Comparison of ENCODE assay signal across 17 cellular contexts in genomic region chr22:24001314-24001713, GRCh38. TPM values are rescaled to one million over a fixed set of nuclear protein-coding genes. Genes with fewer than 3 reads are reported as not detected.
A peak's percentile ranks its signal among the peaks of the same experiment; 100 is the strongest.
DNase-seq lines count a peak whose midpoint lies in the region; ATAC-seq, FAIRE-seq and TF ChIP-seq lines count a peak whose summit lies in the region.
"Had no signal": no experiment of that assay in that cellular context is flagged by ENCODE, and none has a peak within 500 bp of the region (broad histone marks: within the 10 kb centered on the region; RNA-seq: fewer than 3 reads in every experiment).

No MANE protein-coding gene starts in this region.

- H3K36me3 ChIP-seq in H7 (replicated peaks; ENCODE audit: control insufficient read depth, insufficient read depth, low read length) (no peaks in the 10 kb centered on the region), GM12878 (ENCODE audit: control insufficient read depth in 2 of 2, insufficient read depth in 2 of 2, low read length in 1 of 2) (no peaks in the 10 kb centered on the region)
- H3K36me3 ChIP-seq: HAP-1 had no signal

- in situ Hi-C loops in GM12878 (cut with MboI): no loop called here

- H4K20me1 ChIP-seq in GM12878 (ENCODE audit: control insufficient read depth, insufficient read depth): no peaks in the 10 kb centered on the region

- peak; percentile 49 for FAIRE-seq in GM12878 (lab: Jason Lieb, UNC)

- no peaks in the 10 kb centered on the region; the same call in 1 of the 2 replicates for H3K27me3 ChIP-seq in H7 (ENCODE audit: control insufficient read depth, insufficient read depth, low read length)
- no peaks in the 10 kb centered on the region for H3K27me3 ChIP-seq in GM12878 (replicated peaks in 1 of 2; ENCODE audit: control insufficient read depth in 2 of 2, insufficient read depth in 2 of 2, low read length in 1 of 2)

- no peaks in the 10 kb centered on the region for H3K27me3 Mint-ChIP-seq in activated T-cell treated with anti-CD3 and anti-CD28 coated beads, Interleukin-2, amount 50 U/mL, for 72 hours (ENCODE audit: low read depth)

- no peaks in the 10 kb centered on the region for H3K9me3 Mint-ChIP-seq in activated T-cell treated with anti-CD3 and anti-CD28 coated beads, Interleukin-2, amount 50 U/mL, for 72 hours

- CTCF ChIA-PET in GM12878 (lab: Yijun Ruan, JAX): interaction anchor here (0.7 kb wide), 1 partner anchor 107 kb away, joined by 3 read pairs; the partner anchor contains the start of gene MIF

- no peaks in the 10 kb centered on the region for H3K9me3 ChIP-seq in GM12878 (replicated peaks; ENCODE audit: control insufficient read depth, insufficient read depth, low read length)
- H3K9me3 ChIP-seq: HAP-1 had no signal

- no peak for TF ChIP-seq EP300 in GM12878 (IDR thresholded peaks at IDR 0.05; ENCODE audit: borderline replicate concordance in 1 of 2, control insufficient read depth in 1 of 2, low read depth in 2 of 2, low read length in 2 of 2)

- H3K4me3 ChIP-seq in H7 (ENCODE audit: insufficient read depth, low read depth, low read length) (no peak overlapping the region), GM12878 (no peak overlapping the region)
- H3K4me3 ChIP-seq: HAP-1 had no signal

- no peak overlapping the region for H2AFZ ChIP-seq in GM12878 (ENCODE audit: control insufficient read depth, low read depth, low read length)

- H3K4me1 ChIP-seq in GM12878 (ENCODE audit: control insufficient read depth, insufficient read depth, low read length): no peaks in the 10 kb centered on the region
- H3K4me1 ChIP-seq: HAP-1 had no signal

- no peak overlapping the region for H3K27ac ChIP-seq in GM12878 (ENCODE audit: control insufficient read depth, insufficient read depth)

- SMC1A ChIA-PET in GM12878 (lab: Charles Lee; ENCODE audit: uncharacterized antibody, unreplicated experiment): no interaction called here

- H3K27ac Mint-ChIP-seq in activated T-cell treated with anti-CD3 and anti-CD28 coated beads, Interleukin-2, amount 50 U/mL, for 72 hours: no peak overlapping the region

- peak; percentile 10 for DNase-seq in AG08396 (ENCODE audit: low spot score)
- DNase-seq in H7: peak; percentile 91
- no peak for DNase-seq in GM12878 (ENCODE audit: low read depth, low spot score)
- peak; percentile 67 for DNase-seq in iPS-NIHi7 (ENCODE audit: extremely low spot score)
- DNase-seq in activated T-cell treated with anti-CD3 and anti-CD28 coated beads, Interleukin-2, amount 50 U/mL, for 72 hours: no peak
- no peak for DNase-seq in NCI-H446 (lab: John Stamatoyannopoulos, UW)
- DNase-seq in NCI-H2029 treated with DMSO at 0.1 percent for 48 hours (lab: John Stamatoyannopoulos, UW): no peak
- DNase-seq: DMS79 treated with DMSO at 0.1 percent for 48 hours, GDM1, MV-4-11, NCI-H1417 treated with DMSO at 0.1 percent for 48 hours, NCI-H2029, NCI-H510A treated with DMSO at 0.1 percent for 48 hours had no signal

- RAD21 ChIA-PET in GM12878 (lab: Charles Lee; ENCODE audit: unreplicated experiment): no interaction called here

- no TSS peak for BruUV-seq in GM12878 (replicated peaks; lab: Mats Ljungman, UMichigan)

- ATAC-seq in GM12878 (no peak), GM18517 (IDR thresholded peaks at IDR 0.05; ENCODE audit: unreplicated experiment) (no peak)
- no peak for ATAC-seq in activated T-cell treated with anti-CD3 and anti-CD28 coated beads, Interleukin-2, amount 50 U/mL, for 72 hours (replicated peaks in 1 of 2)

- H3K4me1 Mint-ChIP-seq in activated T-cell treated with anti-CD3 and anti-CD28 coated beads, Interleukin-2, amount 50 U/mL, for 72 hours (ENCODE audit: low read depth): no peaks in the 10 kb centered on the region

- H3K36me3 Mint-ChIP-seq in activated T-cell treated with anti-CD3 and anti-CD28 coated beads, Interleukin-2, amount 50 U/mL, for 72 hours (ENCODE audit: insufficient read depth in 2 of 2): no peaks in the 10 kb centered on the region

- H3K4me2 ChIP-seq in GM12878 (ENCODE audit: control insufficient read depth, insufficient read depth): no peak overlapping the region

- no peaks in the 10 kb centered on the region for H3K79me2 ChIP-seq in GM12878 (ENCODE audit: control insufficient read depth, insufficient read depth, low read length)

- TF ChIP-seq POLR2A in GM12878 (IDR thresholded peaks at IDR 0.05; ENCODE audit: low read depth, low read length): no peak

- TF ChIP-seq RAD21 in GM12878 (IDR thresholded peaks at IDR 0.05; ENCODE audit: insufficient read depth, low read depth, low read length): no peak

- H3K9ac ChIP-seq in GM12878 (ENCODE audit: control insufficient read depth, insufficient read depth, low read length): no peak overlapping the region

- intact Hi-C loops in GM12878 (cut with micrococcal nuclease; ENCODE audit: unreplicated experiment): loop anchor here (10.0 kb wide), 1 partner anchor 57 kb away; no protein-coding TSS in a partner anchor

- 51% methylated on average over 9 of the region's 9 CpGs for WGBS in GM12878 (ENCODE audit: insufficient coverage, insufficient replicate concordance, low lambda C conversion rate, missing lambda C conversion rate)

- no peak for TF ChIP-seq CTCF in GM12878 (IDR thresholded peaks at IDR 0.05 in 2 of 3, conservative IDR thresholded peaks at IDR 0.05 in 1 of 3; ENCODE audit: control insufficient read depth in 2 of 3, extremely low read depth in 1 of 3, insufficient read depth in 1 of 3, low read depth in 3 of 3, low read length in 3 of 3)

- no peak overlapping the region for H3K4me3 Mint-ChIP-seq in activated T-cell treated with anti-CD3 and anti-CD28 coated beads, Interleukin-2, amount 50 U/mL, for 72 hours

- POLR2A ChIA-PET in GM12878 (lab: Charles Lee): no interaction called here

RNA-seq across cellular contexts. Expression of gene GSTT4, which starts 3.9 kb away (rescaled TPM):
- not detected in 2 replicates for total RNA-seq in H7 (2014; rRNA removed; shearing (Covaris generic))
- total RNA-seq in GM12878 (2013; cell fraction: nucleolus; rRNA removed): not detected in 2 replicates
- not detected in 2 replicates for total RNA-seq in GM12878 (2014; rRNA removed)
- total RNA-seq in GM12878 (2014; rRNA removed; fragmentation: Illumina TruSeq; extraction: Trizol): not detected in 2 replicates
- not detected in 2 replicates for total RNA-seq in GM12878 (2021)
- not detected for polyA plus RNA-seq in GM12878 (2011; ENCODE audit: low read depth)
- polyA plus RNA-seq in GM12878 (2011; rRNA removed): not detected in 2 replicates
- polyA plus RNA-seq in GM12878 (2011; cell fraction: cytosol; rRNA removed): not detected in 2 replicates
- polyA plus RNA-seq in GM12878 (2011; cell fraction: nucleus; rRNA removed): not detected in 2 replicates
- not detected in 2 replicates for polyA plus RNA-seq in GM12878 (2012)
- not detected in 2 replicates for polyA plus RNA-seq in GM12878 (2014; fragmentation: Illumina TruSeq; extraction: Trizol)
- not detected for polyA plus RNA-seq in GM12878 (2014; fragmentation: Nextera tagmentation; extraction: Ambion mirVana)
- polyA plus RNA-seq in GM12878 (2014; rRNA removed): not detected in 2 replicates
- not detected for polyA plus RNA-seq in GM12878 (2016; fragmentation: Nextera tagmentation; extraction: Ambion mirVana)
- not detected in 2 replicates for polyA minus RNA-seq in GM12878 (2011; rRNA and poly(A)+ RNA removed)
- not detected in 2 replicates for polyA minus RNA-seq in GM12878 (2011; cell fraction: cytosol; rRNA and poly(A)+ RNA removed)
- not detected in 2 replicates for polyA minus RNA-seq in GM12878 (2011; cell fraction: nucleus; rRNA and poly(A)+ RNA removed)
- total RNA-seq in activated T-cell treated with anti-CD3 and anti-CD28 coated beads, Interleukin-2, amount 50 U/mL, for 72 hours: not detected
- total RNA-seq: A172, RPMI7951 had no signal

RNA-seq across cellular contexts. Expression of gene CABIN1, which starts 9.8 kb away (rescaled TPM):
- total RNA-seq in H7 (2014; rRNA removed; shearing (Covaris generic)): 55.3 and 55.9 TPM in 2 replicates
- total RNA-seq in GM12878 (2013; cell fraction: nucleolus; rRNA removed): 231 and 254 TPM in 2 replicates
- total RNA-seq in GM12878 (2014; rRNA removed): 36.1 and 39.8 TPM in 2 replicates
- total RNA-seq in GM12878 (2014; rRNA removed; fragmentation: Illumina TruSeq; extraction: Trizol): 18.2 and 18.7 TPM in 2 replicates
- 56.5 and 58.6 TPM in 2 replicates for total RNA-seq in GM12878 (2021)
- polyA plus RNA-seq in GM12878 (2011; ENCODE audit: low read depth): 11.5 TPM
- polyA plus RNA-seq in GM12878 (2011; rRNA removed): 4.5 and 9.4 TPM in 2 replicates
- 12.3 and 16.4 TPM in 2 replicates for polyA plus RNA-seq in GM12878 (2011; cell fraction: cytosol; rRNA removed)
- polyA plus RNA-seq in GM12878 (2011; cell fraction: nucleus; rRNA removed): 56.2 and 81.8 TPM in 2 replicates
- polyA plus RNA-seq in GM12878 (2012): 26.8 and 37.9 TPM in 2 replicates
- polyA plus RNA-seq in GM12878 (2014; fragmentation: Illumina TruSeq; extraction: Trizol): 11.0 and 18.8 TPM in 2 replicates
- polyA plus RNA-seq in GM12878 (2014; fragmentation: Nextera tagmentation; extraction: Ambion mirVana): 1 to 10 TPM; 5.6 to 6.5 TPM
- 25.2 and 34.7 TPM in 2 replicates for polyA plus RNA-seq in GM12878 (2014; rRNA removed)
- 10 to 100 TPM; 14.9 to 17.4 TPM for polyA plus RNA-seq in GM12878 (2016; fragmentation: Nextera tagmentation; extraction: Ambion mirVana)
- polyA minus RNA-seq in GM12878 (2011; rRNA and poly(A)+ RNA removed): 24.0 and 48.5 TPM in 2 replicates
- 14.7 and 17.6 TPM in 2 replicates for polyA minus RNA-seq in GM12878 (2011; cell fraction: cytosol; rRNA and poly(A)+ RNA removed)
- polyA minus RNA-seq in GM12878 (2011; cell fraction: nucleus; rRNA and poly(A)+ RNA removed): 50.2 and 68.7 TPM in 2 replicates
- total RNA-seq in activated T-cell treated with anti-CD3 and anti-CD28 coated beads, Interleukin-2, amount 50 U/mL, for 72 hours: 10 to 100 TPM; 69.2 to 73.4 TPM

RNA-seq across cellular contexts. Expression of gene GSTT2, which starts 21.4 kb away (rescaled TPM):
- total RNA-seq in H7 (2014; rRNA removed; shearing (Covaris generic)): 0.48 TPM in 1 of 2 replicates, not detected in the other
- not detected in 2 replicates for total RNA-seq in GM12878 (2013; cell fraction: nucleolus; rRNA removed)
- total RNA-seq in GM12878 (2014; rRNA removed): not detected in 2 replicates
- not detected in 2 replicates for total RNA-seq in GM12878 (2014; rRNA removed; fragmentation: Illumina TruSeq; extraction: Trizol)
- total RNA-seq in GM12878 (2021): not detected in 2 replicates
- polyA plus RNA-seq in GM12878 (2011; ENCODE audit: low read depth): not detected
- not detected in 2 replicates for polyA plus RNA-seq in GM12878 (2011; rRNA removed)
- polyA plus RNA-seq in GM12878 (2011; cell fraction: cytosol; rRNA removed): not detected in 2 replicates
- polyA plus RNA-seq in GM12878 (2011; cell fraction: nucleus; rRNA removed): not detected in 2 replicates
- not detected in 2 replicates for polyA plus RNA-seq in GM12878 (2012)
- polyA plus RNA-seq in GM12878 (2014; fragmentation: Illumina TruSeq; extraction: Trizol): not detected in 2 replicates
- not detected for polyA plus RNA-seq in GM12878 (2014; fragmentation: Nextera tagmentation; extraction: Ambion mirVana)
- polyA plus RNA-seq in GM12878 (2014; rRNA removed): not detected in 2 replicates
- not detected for polyA plus RNA-seq in GM12878 (2016; fragmentation: Nextera tagmentation; extraction: Ambion mirVana)
- not detected in 2 replicates for polyA minus RNA-seq in GM12878 (2011; rRNA and poly(A)+ RNA removed)
- not detected in 2 replicates for polyA minus RNA-seq in GM12878 (2011; cell fraction: cytosol; rRNA and poly(A)+ RNA removed)
- polyA minus RNA-seq in GM12878 (2011; cell fraction: nucleus; rRNA and poly(A)+ RNA removed): not detected in 2 replicates
- not detected for total RNA-seq in activated T-cell treated with anti-CD3 and anti-CD28 coated beads, Interleukin-2, amount 50 U/mL, for 72 hours
- total RNA-seq: A172 had no signal

RNA-seq across cellular contexts. Expression of gene DDT, which starts 27.1 kb away (rescaled TPM):
- total RNA-seq in H7 (2014; rRNA removed; shearing (Covaris generic)): 317 and 422 TPM in 2 replicates
- 84.6 and 87.5 TPM in 2 replicates for total RNA-seq in GM12878 (2013; cell fraction: nucleolus; rRNA removed)
- total RNA-seq in GM12878 (2014; rRNA removed) (245 and 263 TPM in 2 replicates), GM12878 (2014; rRNA removed; fragmentation: Illumina TruSeq; extraction: Trizol) (55.1 and 56.5 TPM in 2 replicates), GM12878 (2021) (177 and 181 TPM in 2 replicates)
- polyA plus RNA-seq in GM12878 (2011; ENCODE audit: low read depth): 263 TPM
- polyA plus RNA-seq in GM12878 (2011; rRNA removed) (262 and 263 TPM in 2 replicates), GM12878 (2014; fragmentation: Illumina TruSeq; extraction: Trizol) (17.6 and 33.0 TPM in 2 replicates), GM12878 (2014; fragmentation: Nextera tagmentation; extraction: Ambion mirVana) (10 to 100 TPM; 25.1 to 70.2 TPM), GM12878 (2014; rRNA removed) (408 and 473 TPM in 2 replicates), GM12878 (2016; fragmentation: Nextera tagmentation; extraction: Ambion mirVana) (100 to 1,000 TPM; 227 to 244 TPM)
- polyA plus RNA-seq in GM12878 (2011; cell fraction: cytosol; rRNA removed): 298 and 443 TPM in 2 replicates
- polyA plus RNA-seq in GM12878 (2011; cell fraction: nucleus; rRNA removed): 313 and 433 TPM in 2 replicates
- polyA plus RNA-seq in GM12878 (2012): 191 and 251 TPM in 2 replicates
- 25.2 and 40.2 TPM in 2 replicates for polyA minus RNA-seq in GM12878 (2011; rRNA and poly(A)+ RNA removed)
- polyA minus RNA-seq in GM12878 (2011; cell fraction: cytosol; rRNA and poly(A)+ RNA removed): 29.0 and 39.0 TPM in 2 replicates
- 44.0 and 54.3 TPM in 2 replicates for polyA minus RNA-seq in GM12878 (2011; cell fraction: nucleus; rRNA and poly(A)+ RNA removed)
- 10 to 100 TPM; 74.6 to 89.4 TPM for total RNA-seq in activated T-cell treated with anti-CD3 and anti-CD28 coated beads, Interleukin-2, amount 50 U/mL, for 72 hours

RNA-seq across cellular contexts. Expression of gene DDTL, which starts 34.6 kb away (rescaled TPM):
- 3.5 and 4.2 TPM in 2 replicates for total RNA-seq in H7 (2014; rRNA removed; shearing (Covaris generic))
- 0.37 TPM in 1 of 2 replicates, not detected in the other for total RNA-seq in GM12878 (2013; cell fraction: nucleolus; rRNA removed)
- total RNA-seq in GM12878 (2014; rRNA removed) (1.4 and 1.7 TPM in 2 replicates), GM12878 (2014; rRNA removed; fragmentation: Illumina TruSeq; extraction: Trizol) (not detected in 2 replicates), GM12878 (2021) (not detected in 2 replicates)
- polyA plus RNA-seq in GM12878 (2011; ENCODE audit: low read depth): 2.6 TPM
- polyA plus RNA-seq in GM12878 (2011; rRNA removed) (0.05 TPM in 1 of 2 replicates, not detected in the other), GM12878 (2014; fragmentation: Illumina TruSeq; extraction: Trizol) (not detected in 2 replicates), GM12878 (2014; fragmentation: Nextera tagmentation; extraction: Ambion mirVana) (1 to 10 TPM in 1 of 2 experiments, under 1 TPM in 1; 0.74 to 2.2 TPM), GM12878 (2014; rRNA removed) (0.83 and 2.2 TPM in 2 replicates), GM12878 (2016; fragmentation: Nextera tagmentation; extraction: Ambion mirVana) (1 to 10 TPM; 3.8 to 4.0 TPM)
- polyA plus RNA-seq in GM12878 (2011; cell fraction: cytosol; rRNA removed): not detected in 2 replicates
- polyA plus RNA-seq in GM12878 (2011; cell fraction: nucleus; rRNA removed): 0.12 TPM in 1 of 2 replicates, not detected in the other
- 4.4 and 5.3 TPM in 2 replicates for polyA plus RNA-seq in GM12878 (2012)
- not detected in 2 replicates for polyA minus RNA-seq in GM12878 (2011; rRNA and poly(A)+ RNA removed)
- polyA minus RNA-seq in GM12878 (2011; cell fraction: cytosol; rRNA and poly(A)+ RNA removed): 0.83 TPM in 1 of 2 replicates, not detected in the other
- polyA minus RNA-seq in GM12878 (2011; cell fraction: nucleus; rRNA and poly(A)+ RNA removed): not detected in 2 replicates
- total RNA-seq in activated T-cell treated with anti-CD3 and anti-CD28 coated beads, Interleukin-2, amount 50 U/mL, for 72 hours: 1 to 10 TPM in 1 of 2 donors, under 1 TPM in 1; 0.95 to 3.4 TPM

Comparison
In these comparisons a context has a peak if more than half of its experiments do, and no peak if none do; other contexts are left out.
1. DNase-seq: peak in AG08396 (single experiment), H7 (single experiment) and iPS-NIHi7 (single experiment); none in GM12878 (single experiment), activated T-cell treated with anti-CD3 and anti-CD28 coated beads, Interleukin-2, amount 50 U/mL, for 72 hours (0 of 2), NCI-H446 (0 of 2) and NCI-H2029 treated with DMSO at 0.1 percent for 48 hours (single experiment).